ENCODE assay signal across 17 cellular contexts in genomic region chr5:36214434-36214833, GRCh38. TPM values are rescaled to one million over a fixed set of nuclear protein-coding genes. Genes with fewer than 3 reads are reported as not detected.
A peak's percentile ranks its signal among the peaks of the same experiment; 100 is the strongest.
DNase-seq lines count a peak whose midpoint lies in the region; ATAC-seq, FAIRE-seq and TF ChIP-seq lines count a peak whose summit lies in the region.
"Had no signal": no experiment of that assay in that cellular context is flagged by ENCODE, and none has a peak within 500 bp of the region (broad histone marks: within the 10 kb centered on the region; RNA-seq: fewer than 3 reads in every experiment).

No MANE protein-coding gene starts in this region.

- H3F3A ChIP-seq in GM23338 (replicated peaks; ENCODE audit: low read depth) = no peaks in the 10 kb centered on the region

- no peak for TF ChIP-seq EP300 in K562 (IDR thresholded peaks at IDR 0.05; ENCODE audit: low read length)

- in situ Hi-C loops in K562 (cut with MboI) = no loop called here

- H2AFZ ChIP-seq in GM23338 (no peak overlapping the region), K562 (ENCODE audit: low read depth, low read length) (no peak overlapping the region)

- DNase-seq in GM23338 (ENCODE audit: low spot score) (peak; percentile 12), LHCN-M2 (ENCODE audit: low read depth) (peak; percentile 8), K562 (ENCODE audit: extremely low read depth in 1 of 4, low spot score in 3 of 4) (peak in 1 of 4 experiments; percentile 21), right lobe of liver (no peak), NCI-H774 (lab: John Stamatoyannopoulos, UW) (no peak), D341Med (ENCODE audit: low spot score) (no peak), head of caudate nucleus (no peak)
- DNase-seq: activated CD8-positive, alpha-beta memory T cell treated with anti-CD3 and anti-CD28 coated beads for 24 hours; foreskin melanocyte; spleen; T-helper 9 cell had no signal

- H3K79me2 ChIP-seq in GM23338 (replicated peaks; ENCODE audit: insufficient read depth) (no peaks in the 10 kb centered on the region), K562 (ENCODE audit: control insufficient read depth, insufficient read depth, low read length) (no peaks in the 10 kb centered on the region)

- BruUV-seq in K562 (replicated peaks; lab: Mats Ljungman, UMichigan) = no TSS peak

- intact Hi-C loops in K562 (cut with micrococcal nuclease) (loop anchor here (1.0 kb wide), 1 partner anchor 91 kb away; no protein-coding TSS in a partner anchor), right lobe of liver (cut with DNase I) (no loop called here), head of caudate nucleus (cut with DNase I) (no loop called here)

- H3K9ac ChIP-seq in K562 (ENCODE audit: insufficient read depth in 1 of 2, low read depth in 2 of 2, low read length in 2 of 2) = no peak overlapping the region

- no peaks in the 10 kb centered on the region for H3K4me1 Mint-ChIP-seq in GM23338

- TF ChIP-seq RAD21 in K562 (CRISPR knock-in tag; conservative IDR thresholded peaks at IDR 0.05 in 1 of 2, IDR thresholded peaks at IDR 0.05 in 1 of 2) = peak; percentile 58 to 68

- H3K4me1 ChIP-seq in GM23338 (ENCODE audit: insufficient read depth) (no peaks in the 10 kb centered on the region), K562 (replicated peaks in 1 of 2; ENCODE audit: control insufficient read depth in 2 of 2, insufficient read depth in 2 of 2, low read length in 2 of 2) (no peaks in the 10 kb centered on the region), right lobe of liver (peaks cover 0 to 17% (median 0%) of the 10 kb centered on the region in 4 donors)
- H3K4me1 ChIP-seq: spleen had no signal

- H3K27me3 Mint-ChIP-seq in GM23338 (ENCODE audit: insufficient read depth, low read depth, poor library complexity) = no peaks in the 10 kb centered on the region
- H3K27me3 Mint-ChIP-seq: B cell had no signal

- no peak for FAIRE-seq in K562 (lab: Jason Lieb, UNC)
- FAIRE-seq: endometrium had no signal

- H3K9me3 ChIP-seq in K562 (replicated peaks; ENCODE audit: control insufficient read depth, insufficient read depth, low read depth, low read length) (no peaks in the 10 kb centered on the region), right lobe of liver (no peaks in the 10 kb centered on the region)
- H3K9me3 ChIP-seq: SJSA1, spleen had no signal

- POLR2A ChIA-PET in K562 (lab: Yijun Ruan, JAX) = interaction anchor here (0.7 to 1.6 kb wide), 2 partner anchors 12 to 203 kb away, joined by 3 to 8 read pairs; no protein-coding TSS in a partner anchor

- no peaks in the 10 kb centered on the region for H3K9me1 ChIP-seq in K562 (ENCODE audit: control insufficient read depth, insufficient read depth, low read length)

- TF ChIP-seq CTCF in GM23338 (conservative IDR thresholded peaks at IDR 0.05; ENCODE audit: low read depth in 2 of 2) = peak; percentile 14 to 33; a peak in 2 of 4 replicates
- TF ChIP-seq CTCF in K562 (IDR thresholded peaks at IDR 0.05 in 2 of 3, conservative IDR thresholded peaks at IDR 0.05 in 1 of 3; ENCODE audit: insufficient read depth in 2 of 3, low read depth in 1 of 3, low read length in 3 of 3) = peak; percentile 8 to 64 (median 24); a peak in 3 of 6 replicates
- TF ChIP-seq CTCF in right lobe of liver (IDR thresholded peaks at IDR 0.05) = peak in 1 of 4 donors; percentile 29

- no peaks in the 10 kb centered on the region for H3K27me3 ChIP-seq in GM23338 (ENCODE audit: insufficient read depth)
- H3K27me3 ChIP-seq in K562 (ENCODE audit: control insufficient read depth in 2 of 2, insufficient read depth in 2 of 2, low read length in 2 of 2) = no peaks in the 10 kb centered on the region
- H3K27me3 ChIP-seq in right lobe of liver = no peaks in the 10 kb centered on the region
- H3K27me3 ChIP-seq: SJSA1, spleen had no signal

- H3K27ac ChIP-seq in GM23338 (ENCODE audit: low read depth) (no peak overlapping the region), K562 (ENCODE audit: extremely low read depth, low read depth, low read length) (no peak overlapping the region), right lobe of liver (no peak overlapping the region)
- H3K27ac ChIP-seq: SJSA1, spleen had no signal

- CTCF ChIA-PET in K562 (lab: Yijun Ruan, JAX; ENCODE audit: low intra/inter-chr PET ratio) = interaction anchor here (0.6 to 2.1 kb wide), 2 partner anchors 91 to 93 kb away, joined by 3 to 12 read pairs; no protein-coding TSS in a partner anchor

- TF ChIP-seq POLR2A in K562 (conservative IDR thresholded peaks at IDR 0.05) (no peak), right lobe of liver (IDR thresholded peaks at IDR 0.05) (no peak)

- no peak overlapping the region for H3K4me3 Mint-ChIP-seq in GM23338
- H3K4me3 Mint-ChIP-seq: B cell, mesothelial cell of epicardium, neural crest cell had no signal

- H3K36me3 ChIP-seq in GM23338 (ENCODE audit: insufficient read depth) (no peaks in the 10 kb centered on the region), K562 (ENCODE audit: control insufficient read depth, insufficient read depth, low read length) (peaks cover 61% of the 10 kb centered on the region; the same call in 1 of the 3 replicates), right lobe of liver (peaks cover 7 to 65% (median 33%) of the 10 kb centered on the region in 4 donors)

- H3K9me3 Mint-ChIP-seq in GM23338 = no peaks in the 10 kb centered on the region
- H3K9me3 Mint-ChIP-seq: activated naive CD4-positive, alpha-beta T cell treated with anti-CD3 and anti-CD28 coated beads, Interleukin-2, amount 50 U/mL, for 72 hours; mesothelial cell of epicardium; neural crest cell had no signal

- 95% methylated on average over 3 of the region's 3 CpGs for WGBS in K562 (ENCODE audit: insufficient coverage, low coverage, missing lambda C conversion rate)
- WGBS in right lobe of liver (ENCODE audit: insufficient coverage, low coverage, low lambda C conversion rate, missing lambda C conversion rate) = 97% methylated on average over 3 of the region's 3 CpGs

- H3K4me3 ChIP-seq in GM23338 (no peak overlapping the region), K562 (no peak overlapping the region), right lobe of liver (no peak overlapping the region)
- H3K4me3 ChIP-seq: SJSA1, spleen had no signal

- H3K9me2 ChIP-seq in GM23338 (ENCODE audit: insufficient read depth) = no peaks in the 10 kb centered on the region

- no peak for ATAC-seq in GM23338
- ATAC-seq in K562 = peak; percentile 63; the same call in 2 of the 3 replicates
- peak; percentile 50 to 80 (median 64) for ATAC-seq in right lobe of liver
- ATAC-seq: activated naive CD4-positive, alpha-beta T cell treated with anti-CD3 and anti-CD28 coated beads, Interleukin-2, amount 50 U/mL, for 72 hours had no signal

- H3K4me2 ChIP-seq in GM23338 = no peak overlapping the region
- H3K4me2 ChIP-seq in K562 (ENCODE audit: insufficient read depth, low read length) = no peak overlapping the region

- no peaks in the 10 kb centered on the region for H3K36me3 Mint-ChIP-seq in GM23338 (ENCODE audit: low read depth)
- H3K36me3 Mint-ChIP-seq: activated naive CD4-positive, alpha-beta T cell treated with anti-CD3 and anti-CD28 coated beads, Interleukin-2, amount 50 U/mL, for 72 hours had no signal

- no peak overlapping the region for H3K27ac Mint-ChIP-seq in GM23338
- H3K27ac Mint-ChIP-seq: activated naive CD4-positive, alpha-beta T cell treated with anti-CD3 and anti-CD28 coated beads, Interleukin-2, amount 50 U/mL, for 72 hours; B cell; mesothelial cell of epicardium had no signal

- H4K20me1 ChIP-seq in GM23338 (replicated peaks; ENCODE audit: insufficient read depth) (no peaks in the 10 kb centered on the region), K562 (replicated peaks; ENCODE audit: control insufficient read depth, insufficient read depth, low read length) (no peaks in the 10 kb centered on the region)

TF ChIP-seq in K562, 482 proteins besides CTCF, POLR2A, EP300 and RAD21 (continues in another document):
- TF ChIP-seq PYGO2 (tag; IDR thresholded peaks at IDR 0.05) = no peak
- TF ChIP-seq DEAF1 (CRISPR knock-in tag; IDR thresholded peaks at IDR 0.05) = peak; percentile 38; the same call in 1 of the 2 replicates

RNA-seq across cellular contexts. Expression of gene NADK2, which starts 27.3 kb away (rescaled TPM):
- total RNA-seq in GM23338 (2014; rRNA removed; shearing (Covaris generic)) = 11.8 and 16.0 TPM in 2 replicates
- polyA plus RNA-seq in GM23338 (2016; fragmentation: Nextera tagmentation; extraction: Ambion mirVana) = 4.5 and 4.6 TPM in 2 replicates
- 20.5 and 22.2 TPM in 2 replicates for total RNA-seq in LHCN-M2 (2014; rRNA removed)
- polyA plus RNA-seq in LHCN-M2 (2012) = 7.2 TPM
- total RNA-seq in K562 (2011; cell fraction: chromatin; rRNA removed; ENCODE audit: low replicate concordance) = 10.2 and 22.5 TPM in 2 replicates
- total RNA-seq in K562 (2011; cell fraction: nucleolus; rRNA removed) = 2.8 and 3.6 TPM in 2 replicates
- 7.4 and 10.6 TPM in 2 replicates for total RNA-seq in K562 (2011; cell fraction: nucleoplasm; rRNA removed)
- 24.0 and 27.6 TPM in 2 replicates for total RNA-seq in K562 (2014; rRNA removed)
- total RNA-seq in K562 (2014; rRNA removed; fragmentation: Illumina TruSeq; extraction: Trizol) = 41.0 and 48.1 TPM in 2 replicates
- 33.0 and 36.0 TPM in 2 replicates for total RNA-seq in K562 (2015; rRNA removed; fragmentation: Illumina TruSeq; extraction: Trizol)
- 31.8 and 34.6 TPM in 2 replicates for total RNA-seq in K562 (2021)
- polyA plus RNA-seq in K562 (2011; rRNA removed) = 24.7 and 30.3 TPM in 2 replicates
- polyA plus RNA-seq in K562 (2011; cell fraction: cytosol; rRNA removed) = 7.3 and 11.9 TPM in 2 replicates
- 10.3 and 12.2 TPM in 2 replicates for polyA plus RNA-seq in K562 (2011; cell fraction: nucleus; rRNA removed)
- polyA plus RNA-seq in K562 (2012) = 21.0 and 23.2 TPM in 2 replicates
- 21.0 and 21.9 TPM in 2 replicates for polyA plus RNA-seq in K562 (2014; fragmentation: Illumina TruSeq; extraction: Trizol)
- 10 to 100 TPM; 10.6 to 11.0 TPM for polyA plus RNA-seq in K562 (2014; fragmentation: Nextera tagmentation; extraction: Ambion mirVana)
- polyA plus RNA-seq in K562 (2014; rRNA removed) = 20.6 and 21.8 TPM in 2 replicates
- polyA minus RNA-seq in K562 (2011; rRNA and poly(A)+ RNA removed) = 63.5 and 63.6 TPM in 2 replicates
- 20.7 and 21.1 TPM in 2 replicates for polyA minus RNA-seq in K562 (2011; cell fraction: cytosol; rRNA and poly(A)+ RNA removed)
- polyA minus RNA-seq in K562 (2011; cell fraction: nucleus; rRNA and poly(A)+ RNA removed) = 7.0 and 13.9 TPM in 2 replicates
- 100 to 1,000 TPM; 102 to 253 (median 142) TPM for total RNA-seq in right lobe of liver

Comparison
In these comparisons a context has a peak if more than half of its experiments do, and no peak if none do; other contexts are left out.
1. DNase-seq: peak in GM23338 (single experiment) and LHCN-M2 (single experiment); none in right lobe of liver (0 of 3), NCI-H774 (single experiment), D341Med (single experiment) and head of caudate nucleus (0 of 42).